ENCODE assay signal across 13 cellular contexts in genomic region chrX:1178580-1179057, GRCh38. TPM values are rescaled to one million over a fixed set of nuclear protein-coding genes. Genes with fewer than 3 reads are reported as not detected.
DNase-seq lines count a peak whose midpoint lies in the region; ATAC-seq and TF ChIP-seq lines count a peak whose summit lies in the region.
"Had no signal": no experiment of that assay in that cellular context is flagged by ENCODE, and none has a peak within 500 bp of the region (broad histone marks: within the 10 kb centered on the region; RNA-seq: fewer than 3 reads in every experiment).

No MANE protein-coding gene starts in this region.

- no CpG with 5 or more reads among the region's 20 CpGs for WGBS in mesendoderm (ENCODE audit: extremely low coverage, insufficient coverage, low lambda C conversion rate)

- no peak overlapping the region for H3K4me3 Mint-ChIP-seq in CD4-positive, alpha-beta memory T cell
- no peak overlapping the region for H3K4me3 Mint-ChIP-seq in activated CD8-positive, alpha-beta T cell treated with anti-CD3 and anti-CD28 coated beads, Interleukin-2, amount 10 ng/mL, durations not matched to agents 7 days and 5 days

- peak; percentile 20 for ATAC-seq in activated CD8-positive, alpha-beta T cell treated with anti-CD3 and anti-CD28 coated beads, Interleukin-2, amount 10 ng/mL, durations not matched to agents 7 days and 5 days
- no peak for ATAC-seq in HG02588 (IDR thresholded peaks at IDR 0.05; ENCODE audit: unreplicated experiment)
- ATAC-seq in GM21619 (IDR thresholded peaks at IDR 0.05; ENCODE audit: unreplicated experiment) = no peak
- ATAC-seq: psoas muscle had no signal

- no peaks in the 10 kb centered on the region for H3K36me3 ChIP-seq in CD4-positive, alpha-beta memory T cell (ENCODE audit: insufficient read depth, low read length)
- H3K36me3 ChIP-seq in HEK293 (ENCODE audit: control insufficient read depth in 2 of 2, insufficient read depth in 1 of 2, low read length in 2 of 2) (no peaks in the 10 kb centered on the region), mesendoderm (ENCODE audit: control insufficient read depth, insufficient read depth, low read length) (no peaks in the 10 kb centered on the region)
- H3K36me3 ChIP-seq: adrenal gland had no signal

- H3K4me1 Mint-ChIP-seq in CD4-positive, alpha-beta memory T cell = no peaks in the 10 kb centered on the region
- no peaks in the 10 kb centered on the region for H3K4me1 Mint-ChIP-seq in activated CD8-positive, alpha-beta T cell treated with anti-CD3 and anti-CD28 coated beads, Interleukin-2, amount 10 ng/mL, durations not matched to agents 7 days and 5 days (ENCODE audit: low read depth)

- H3K4me1 ChIP-seq in CD4-positive, alpha-beta memory T cell (ENCODE audit: insufficient read depth, low read length) = no peaks in the 10 kb centered on the region
- H3K4me1 ChIP-seq in HEK293 (ENCODE audit: control insufficient read depth, insufficient read depth, low read length) (no peaks in the 10 kb centered on the region), mesendoderm (ENCODE audit: control insufficient read depth, low read depth, low read length) (peaks cover 3% of the 10 kb centered on the region)
- H3K4me1 ChIP-seq: adrenal gland, psoas muscle had no signal

- no peaks in the 10 kb centered on the region for H3K27me3 ChIP-seq in CD4-positive, alpha-beta memory T cell (ENCODE audit: insufficient read depth, low read length)
- H3K27me3 ChIP-seq in mesendoderm (ENCODE audit: insufficient read depth, low read length, poor library complexity) = no peaks in the 10 kb centered on the region

- H3K4me2 ChIP-seq in mesendoderm (ENCODE audit: low read length) = peak overlapping the region; percentile 34

- no peak overlapping the region for H3K18ac ChIP-seq in mesendoderm (ENCODE audit: low read length)

- peak overlapping the region; percentile 44 for H3K56ac ChIP-seq in mesendoderm (ENCODE audit: low read length)

- H2BK15ac ChIP-seq in mesendoderm (replicated peaks; ENCODE audit: low read depth) = no peak overlapping the region

- H3K4ac ChIP-seq in mesendoderm (ENCODE audit: low read depth, low read length) = no peak overlapping the region

- no peak overlapping the region for H2AK5ac ChIP-seq in mesendoderm (ENCODE audit: low read length)

- peaks cover 0 to 1% of the 10 kb centered on the region in 2 donors for H3K27me3 Mint-ChIP-seq in CD4-positive, alpha-beta memory T cell
- no peaks in the 10 kb centered on the region for H3K27me3 Mint-ChIP-seq in activated CD8-positive, alpha-beta T cell treated with anti-CD3 and anti-CD28 coated beads, Interleukin-2, amount 10 ng/mL, durations not matched to agents 7 days and 5 days (ENCODE audit: low read depth)

- TF ChIP-seq CTCF in HEK293 (tag by site-specific recombination; IDR thresholded peaks at IDR 0.05) = no peak

- H3K27ac ChIP-seq in CD4-positive, alpha-beta memory T cell (ENCODE audit: low read depth, low read length) = no peak overlapping the region
- H3K27ac ChIP-seq in HEK293 (ENCODE audit: extremely low read depth, low read depth, low read length) = no peak overlapping the region
- no peak overlapping the region for H3K27ac ChIP-seq in mesendoderm (ENCODE audit: low read depth, low read length)
- H3K27ac ChIP-seq: adrenal gland, psoas muscle had no signal

- H4K8ac ChIP-seq in mesendoderm (ENCODE audit: low read depth, low read length) = no peak overlapping the region

- peak overlapping the region in 3 of 7 donors; percentile 59 to 76 (median 63) for H3K27ac Mint-ChIP-seq in CD4-positive, alpha-beta memory T cell
- H3K27ac Mint-ChIP-seq in activated CD8-positive, alpha-beta T cell treated with anti-CD3 and anti-CD28 coated beads, Interleukin-2, amount 10 ng/mL, durations not matched to agents 7 days and 5 days = no peak overlapping the region

- H3K4me3 ChIP-seq in CD4-positive, alpha-beta memory T cell (ENCODE audit: low read length in 2 of 2) = no peak overlapping the region
- H3K4me3 ChIP-seq in HEK293 (ENCODE audit: low read depth, low read length) = peak overlapping the region; percentile 3; the same call in 1 of the 2 replicates
- H3K4me3 ChIP-seq in mesendoderm (ENCODE audit: low read length) = no peak overlapping the region
- H3K4me3 ChIP-seq: adrenal gland, psoas muscle had no signal

- no peaks in the 10 kb centered on the region for H3K36me3 Mint-ChIP-seq in CD4-positive, alpha-beta memory T cell
- no peaks in the 10 kb centered on the region for H3K36me3 Mint-ChIP-seq in activated CD8-positive, alpha-beta T cell treated with anti-CD3 and anti-CD28 coated beads, Interleukin-2, amount 10 ng/mL, durations not matched to agents 7 days and 5 days (ENCODE audit: low read depth)

- H3K79me2 ChIP-seq in mesendoderm (ENCODE audit: control insufficient read depth, insufficient read depth, low read length) = no peaks in the 10 kb centered on the region

- intact Hi-C loops in CD4-positive, alpha-beta memory T cell (cut with micrococcal nuclease) = no loop called here

- CTCF ChIA-PET in CD4-positive, alpha-beta memory T cell (lab: Charles Lee; ENCODE audit: partially characterized antibody) = no interaction called here
- CTCF ChIA-PET in HEK293 (lab: Yijun Ruan, JAX) = no interaction called here
- CTCF ChIA-PET in activated CD8-positive, alpha-beta T cell treated with anti-CD3 and anti-CD28 coated beads, Interleukin-2, amount 10 ng/mL, durations not matched to agents 7 days and 5 days (lab: Charles Lee) = no interaction called here

- no peak overlapping the region for H2BK5ac ChIP-seq in mesendoderm (ENCODE audit: low read length)

- H3K9me3 Mint-ChIP-seq in CD4-positive, alpha-beta memory T cell = peaks cover 0 to 5% (median 0%) of the 10 kb centered on the region in 8 donors
- no peaks in the 10 kb centered on the region for H3K9me3 Mint-ChIP-seq in activated CD8-positive, alpha-beta T cell treated with anti-CD3 and anti-CD28 coated beads, Interleukin-2, amount 10 ng/mL, durations not matched to agents 7 days and 5 days (ENCODE audit: insufficient read depth)

- peak overlapping the region; percentile 11 for H3K9ac ChIP-seq in mesendoderm (ENCODE audit: low read length)

- no peak overlapping the region for H4K5ac ChIP-seq in mesendoderm (ENCODE audit: low read length)

- POLR2A ChIA-PET in CD4-positive, alpha-beta memory T cell (lab: Charles Lee; ENCODE audit: partially characterized antibody) = no interaction called here
- POLR2A ChIA-PET in HEK293 (lab: Yijun Ruan, JAX) = no interaction called here
- POLR2A ChIA-PET in activated CD8-positive, alpha-beta T cell treated with anti-CD3 and anti-CD28 coated beads, Interleukin-2, amount 10 ng/mL, durations not matched to agents 7 days and 5 days (lab: Charles Lee) = no interaction called here

- no peaks in the 10 kb centered on the region for H3K9me3 ChIP-seq in CD4-positive, alpha-beta memory T cell (ENCODE audit: control insufficient read depth in 1 of 2, low read length in 2 of 2)
- H3K9me3 ChIP-seq in HEK293 (ENCODE audit: control insufficient read depth, insufficient read depth, low read depth, low read length) = no peaks in the 10 kb centered on the region
- H3K9me3 ChIP-seq: adrenal gland, psoas muscle had no signal

- peak in 4 of 5 donors; percentile 33 to 61 (median 45) for DNase-seq in CD4-positive, alpha-beta memory T cell
- DNase-seq in activated CD8-positive, alpha-beta T cell treated with anti-CD3 and anti-CD28 coated beads, Interleukin-2, amount 10 ng/mL, durations not matched to agents 7 days and 5 days = peak; percentile 21
- DNase-seq in mesendoderm = no peak
- no peak for DNase-seq in NCI-H2029 treated with DMSO at 0.1 percent for 48 hours (lab: John Stamatoyannopoulos, UW)
- no peak for DNase-seq in SHP77 (lab: John Stamatoyannopoulos, UW)
- DNase-seq: kidney glomerular epithelial cell, psoas muscle had no signal

- no peaks in the 10 kb centered on the region for H3K79me1 ChIP-seq in mesendoderm (ENCODE audit: low read length)

- no peak overlapping the region for H2BK120ac ChIP-seq in mesendoderm (ENCODE audit: low read depth, low read length)

- no peak overlapping the region for H3K23ac ChIP-seq in mesendoderm (ENCODE audit: low read length)

TF ChIP-seq in HEK293, 187 proteins besides CTCF, POLR2A, EP300 and RAD21:
- peak; percentile 49; the same call in 1 of the 2 replicates for TF ChIP-seq ZNF121 (tag by site-specific recombination; IDR thresholded peaks at IDR 0.05)
- no peak for TF ChIP-seq ZNF223 (tag by site-specific recombination; IDR thresholded peaks at IDR 0.05)
- TF ChIP-seq ZNF114 (tag by site-specific recombination; IDR thresholded peaks at IDR 0.05) = no peak
- TF ChIP-seq, protein P1, sequence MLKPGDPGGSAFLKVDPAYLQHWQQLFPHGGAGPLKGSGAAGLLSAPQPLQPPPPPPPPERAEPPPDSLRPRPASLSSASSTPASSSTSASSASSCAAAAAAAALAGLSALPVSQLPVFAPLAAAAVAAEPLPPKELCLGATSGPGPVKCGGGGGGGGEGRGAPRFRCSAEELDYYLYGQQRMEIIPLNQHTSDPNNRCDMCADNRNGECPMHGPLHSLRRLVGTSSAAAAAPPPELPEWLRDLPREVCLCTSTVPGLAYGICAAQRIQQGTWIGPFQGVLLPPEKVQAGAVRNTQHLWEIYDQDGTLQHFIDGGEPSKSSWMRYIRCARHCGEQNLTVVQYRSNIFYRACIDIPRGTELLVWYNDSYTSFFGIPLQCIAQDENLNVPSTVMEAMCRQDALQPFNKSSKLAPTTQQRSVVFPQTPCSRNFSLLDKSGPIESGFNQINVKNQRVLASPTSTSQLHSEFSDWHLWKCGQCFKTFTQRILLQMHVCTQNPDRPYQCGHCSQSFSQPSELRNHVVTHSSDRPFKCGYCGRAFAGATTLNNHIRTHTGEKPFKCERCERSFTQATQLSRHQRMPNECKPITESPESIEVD (tag by site-specific recombination; IDR thresholded peaks at IDR 0.05) = peak; percentile 72
- 0 out of 2 replicates have a peak, but pooled peaks have one; percentile 16 for TF ChIP-seq HOXD13 (CRISPR knock-in tag; IDR thresholded peaks at IDR 0.05; ENCODE audit: borderline replicate concordance)

RNA-seq across cellular contexts. Expression of gene CRLF2, which starts 33.8 kb away (rescaled TPM):
- under 1 TPM; 0.19 to 0.38 TPM for total RNA-seq in CD4-positive, alpha-beta memory T cell
- polyA plus RNA-seq in CD4-positive, alpha-beta memory T cell = not detected
- total RNA-seq in activated CD8-positive, alpha-beta T cell treated with anti-CD3 and anti-CD28 coated beads, Interleukin-2, amount 10 ng/mL, durations not matched to agents 7 days and 5 days = 1 to 10 TPM; 1.1 to 1.4 TPM
- polyA plus RNA-seq in mesendoderm (2013, experiment 1 of 2) = 0.04 TPM
- polyA plus RNA-seq in mesendoderm (2013, experiment 2 of 2) = 0.06 TPM
- total RNA-seq: adrenal gland, epithelial cell of proximal tubule, H4 had no signal
- polyA plus RNA-seq: adrenal gland had no signal

Comparison
In these comparisons a context has a peak if more than half of its experiments do, and no peak if none do; other contexts are left out.
1. DNase-seq: peak in CD4-positive, alpha-beta memory T cell (4 of 5) and activated CD8-positive, alpha-beta T cell treated with anti-CD3 and anti-CD28 coated beads, Interleukin-2, amount 10 ng/mL, durations not matched to agents 7 days and 5 days (single experiment); none in mesendoderm (single experiment), NCI-H2029 treated with DMSO at 0.1 percent for 48 hours (single experiment) and SHP77 (0 of 2).